ENCODE assay signal across 20 cellular contexts in the genomic region with DNA sequence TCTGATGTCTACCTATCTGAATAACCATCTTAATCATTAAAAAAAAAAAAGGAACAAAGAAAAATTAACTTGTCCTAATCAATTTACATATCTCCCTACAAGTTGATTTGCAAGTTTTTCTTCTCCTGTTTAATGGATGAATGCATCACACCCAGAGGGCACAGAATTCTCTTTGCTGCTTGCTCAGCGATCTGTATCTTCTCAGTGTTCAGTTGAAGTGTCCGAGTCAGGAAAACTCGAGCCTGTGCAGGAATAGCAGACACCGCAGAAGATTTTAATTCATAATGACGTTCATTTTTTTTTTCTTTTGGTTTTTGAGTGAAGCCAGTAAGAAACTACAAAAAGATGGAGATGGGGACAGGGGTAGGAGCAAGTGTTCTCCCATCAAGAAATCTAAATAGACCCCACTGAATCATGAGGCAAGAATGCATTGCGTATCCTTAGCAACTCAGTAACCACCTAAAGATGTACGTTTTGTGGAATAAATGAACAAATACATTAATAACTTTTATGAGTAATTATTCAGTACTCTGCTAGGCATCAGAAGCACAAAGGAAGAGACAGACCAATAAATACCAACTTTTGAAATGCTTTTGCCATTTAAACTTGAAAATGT.
"Had no signal": no experiment of that assay in that cellular context is flagged by ENCODE, and none has a peak within 500 bp of the region (broad histone marks: within the 10 kb centered on the region; RNA-seq: fewer than 3 reads in every experiment).

No MANE protein-coding gene starts in this region.

- ATAC-seq: gastroesophageal sphincter; heart left ventricle; naive thymus-derived CD8-positive, alpha-beta T cell; T-helper 17 cell had no signal

- DNase-seq: activated B cell treated with CpG ODN at 0.5 μM for 24 hours; activated CD4-positive, alpha-beta memory T cell treated with anti-CD3 and anti-CD28 coated beads for 36 hours; activated CD4-positive, alpha-beta T cell treated with anti-CD3 and anti-CD28 coated beads for 4 hours; activated naive CD4-positive, alpha-beta T cell; activated naive CD8-positive, alpha-beta T cell treated with anti-CD3 and anti-CD28 coated beads for 36 hours; activated T-cell treated with anti-CD3 and anti-CD28 coated beads for 4 hours; amygdala; effector CD8-positive, alpha-beta T cell; heart left ventricle; mesenchymal stem cell; naive thymus-derived CD8-positive, alpha-beta T cell; ovary; stimulated activated CD4-positive, alpha-beta T cell treated with anti-CD3 and anti-CD28 coated beads, Interleukin-2, amount 100 ng/mL, for 24 hours; stimulated activated naive CD4-positive, alpha-beta T cell treated with Interleukin-2 at 50 U/mL for 16 hours; T-helper 17 cell had no signal

- H3K27ac ChIP-seq: cardiac muscle cell, esophagus muscularis mucosa, gastroesophageal sphincter, heart left ventricle, ovary, tibial nerve had no signal

- H3K9me3 Mint-ChIP-seq: activated B cell treated with CpG ODN at 0.5 μM for 24 hours; activated naive CD8-positive, alpha-beta T cell treated with anti-CD3 and anti-CD28 coated beads for 36 hours; dendritic cell treated with granulocyte-macrophage colony-stimulating factor and Interleukin-4, amounts not matched to agents 40 ng/mL and 50 ng/mL, for 4 days had no signal

- H3K9me3 ChIP-seq: esophagus muscularis mucosa, gastroesophageal sphincter, heart left ventricle, ovary, tibial nerve had no signal

- H3K36me3 Mint-ChIP-seq: activated CD4-positive, alpha-beta memory T cell treated with anti-CD3 and anti-CD28 coated beads for 36 hours; activated naive CD8-positive, alpha-beta T cell treated with anti-CD3 and anti-CD28 coated beads for 36 hours; naive thymus-derived CD8-positive, alpha-beta T cell had no signal

- H3K27ac Mint-ChIP-seq: activated B cell treated with CpG ODN at 0.5 μM for 24 hours; activated CD4-positive, alpha-beta memory T cell treated with anti-CD3 and anti-CD28 coated beads for 36 hours; activated naive CD8-positive, alpha-beta T cell treated with anti-CD3 and anti-CD28 coated beads for 36 hours; dendritic cell treated with granulocyte-macrophage colony-stimulating factor and Interleukin-4, amounts not matched to agents 40 ng/mL and 50 ng/mL, for 4 days; naive thymus-derived CD8-positive, alpha-beta T cell; T-helper 17 cell had no signal

- H3K27me3 Mint-ChIP-seq: activated B cell treated with CpG ODN at 0.5 μM for 24 hours; activated CD4-positive, alpha-beta memory T cell treated with anti-CD3 and anti-CD28 coated beads for 36 hours; activated naive CD8-positive, alpha-beta T cell treated with anti-CD3 and anti-CD28 coated beads for 36 hours; dendritic cell treated with granulocyte-macrophage colony-stimulating factor and Interleukin-4, amounts not matched to agents 40 ng/mL and 50 ng/mL, for 4 days; naive thymus-derived CD8-positive, alpha-beta T cell; T-helper 17 cell had no signal

- H3K4me1 Mint-ChIP-seq: activated B cell treated with CpG ODN at 0.5 μM for 24 hours; activated naive CD8-positive, alpha-beta T cell treated with anti-CD3 and anti-CD28 coated beads for 36 hours; naive thymus-derived CD8-positive, alpha-beta T cell; T-helper 17 cell had no signal

- H3K36me3 ChIP-seq: cardiac muscle cell, esophagus muscularis mucosa, gastroesophageal sphincter, heart left ventricle, ovary, tibial nerve had no signal

- H3K27me3 ChIP-seq: cardiac muscle cell, esophagus muscularis mucosa, gastroesophageal sphincter, heart left ventricle, ovary, tibial nerve had no signal

- H3K4me3 ChIP-seq: cardiac muscle cell, esophagus muscularis mucosa, gastroesophageal sphincter, heart left ventricle, ovary, tibial nerve had no signal

- H3K4me3 Mint-ChIP-seq: activated B cell treated with CpG ODN at 0.5 μM for 24 hours; activated CD4-positive, alpha-beta memory T cell treated with anti-CD3 and anti-CD28 coated beads for 36 hours; activated naive CD8-positive, alpha-beta T cell treated with anti-CD3 and anti-CD28 coated beads for 36 hours; dendritic cell treated with granulocyte-macrophage colony-stimulating factor and Interleukin-4, amounts not matched to agents 40 ng/mL and 50 ng/mL, for 4 days; naive thymus-derived CD8-positive, alpha-beta T cell; T-helper 17 cell had no signal

- H3K4me1 ChIP-seq: esophagus muscularis mucosa, gastroesophageal sphincter, heart left ventricle, tibial nerve had no signal
